In the genomic region with DNA sequence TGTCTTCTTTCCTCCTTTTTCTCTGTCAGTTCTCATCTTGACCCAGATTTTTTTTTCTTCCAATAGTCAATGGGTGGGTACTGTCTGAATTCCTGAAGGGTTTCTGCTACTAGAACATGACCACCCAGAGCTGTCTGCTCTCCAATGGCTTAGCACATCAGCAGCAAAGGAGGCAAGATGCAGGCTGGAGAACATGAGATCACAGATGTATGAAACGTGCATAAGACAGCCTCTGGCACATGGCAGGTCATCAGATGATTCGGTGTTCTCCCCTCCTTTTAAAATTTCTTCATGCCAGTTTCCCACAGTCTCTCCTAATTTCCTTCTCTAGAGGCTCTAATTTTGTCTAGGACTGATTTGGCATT, we compare ENCODE assay signal across 16 cellular contexts.
"Had no signal": no experiment of that assay in that cellular context is flagged by ENCODE, and none has a peak within 500 bp of the region (broad histone marks: within the 10 kb centered on the region; RNA-seq: fewer than 3 reads in every experiment).

No MANE protein-coding gene starts in this region.

- DNase-seq: activated CD4-positive, alpha-beta T cell treated with anti-CD3 and anti-CD28 coated beads for 36 hours; activated CD8-positive, alpha-beta memory T cell treated with anti-CD3 and anti-CD28 coated beads, Interleukin-2, amount 50 U/mL, for 4 hours; activated effector memory CD4-positive, alpha-beta T cell treated with Interleukin-2 at 50 U/mL for 16 hours; activated naive CD4-positive, alpha-beta T cell treated with anti-CD3 and anti-CD28 coated beads, Interleukin-2, amount 50 U/mL, for 16 hours; activated T-cell treated with anti-CD3 and anti-CD28 coated beads, Interleukin-2, amount 50 U/mL, for 4 hours; aorta; cerebellar nuclear complex; cortex of kidney; gastrocnemius medialis; heart left ventricle; left ventricle myocardium superior; stimulated activated CD4-positive, alpha-beta T cell treated with anti-CD3 and anti-CD28 coated beads, Interleukin-12 subunit alpha, Interleukin-12 subunit beta, amount 100 ng/mL, for 4 hours; stimulated activated CD4-positive, alpha-beta T cell treated with anti-CD3 and anti-CD28 coated beads, Interleukin-1b, Interleukin-23, amount 100 ng/mL, for 48 hours; stimulated activated naive CD8-positive, alpha-beta T cell treated with anti-CD3 and anti-CD28 coated beads, Interleukin-15, Interleukin-2, amounts not matched to agents 100 U/mL and 50 U/mL, for 24 hours; substantia nigra; tibial artery had no signal

- H3K4me3 ChIP-seq: gastrocnemius medialis, heart left ventricle, tibial artery had no signal

- H3K36me3 ChIP-seq: gastrocnemius medialis, heart left ventricle, tibial artery had no signal

- ATAC-seq: activated CD4-positive, alpha-beta T cell treated with anti-CD3 and anti-CD28 coated beads for 36 hours; activated T-cell treated with anti-CD3 and anti-CD28 coated beads, Interleukin-2, amount 50 U/mL, for 4 hours; gastrocnemius medialis; stimulated activated naive CD8-positive, alpha-beta T cell treated with anti-CD3 and anti-CD28 coated beads, Interleukin-15, Interleukin-2, amounts not matched to agents 100 U/mL and 50 U/mL, for 24 hours had no signal

- H3K9me3 ChIP-seq: gastrocnemius medialis, heart left ventricle, tibial artery had no signal

- H3K27me3 ChIP-seq: gastrocnemius medialis, tibial artery had no signal
